ENCODE assay signal across 2 cellular contexts in genomic region chr1:183072595-183072994, GRCh38. TPM values are rescaled to one million over a fixed set of nuclear protein-coding genes. Genes with fewer than 3 reads are reported as not detected.
"Had no signal": no experiment of that assay in that cellular context is flagged by ENCODE, and none has a peak within 500 bp of the region (broad histone marks: within the 10 kb centered on the region; RNA-seq: fewer than 3 reads in every experiment).

No MANE protein-coding gene starts in this region.

RNA-seq across cellular contexts. Expression of gene LAMC1, which starts 49.4 kb away (rescaled TPM):
- total RNA-seq: activated CD8-positive, alpha-beta T cell treated with anti-CD3 and anti-CD28 coated beads, Interleukin-2, amount 10 ng/mL, durations not matched to agents 7 days and 5 days had no signal
- polyA plus RNA-seq: naive thymus-derived CD8-positive, alpha-beta T cell had no signal
